1 cellular context compared by ENCODE assay signal in the genomic region with DNA sequence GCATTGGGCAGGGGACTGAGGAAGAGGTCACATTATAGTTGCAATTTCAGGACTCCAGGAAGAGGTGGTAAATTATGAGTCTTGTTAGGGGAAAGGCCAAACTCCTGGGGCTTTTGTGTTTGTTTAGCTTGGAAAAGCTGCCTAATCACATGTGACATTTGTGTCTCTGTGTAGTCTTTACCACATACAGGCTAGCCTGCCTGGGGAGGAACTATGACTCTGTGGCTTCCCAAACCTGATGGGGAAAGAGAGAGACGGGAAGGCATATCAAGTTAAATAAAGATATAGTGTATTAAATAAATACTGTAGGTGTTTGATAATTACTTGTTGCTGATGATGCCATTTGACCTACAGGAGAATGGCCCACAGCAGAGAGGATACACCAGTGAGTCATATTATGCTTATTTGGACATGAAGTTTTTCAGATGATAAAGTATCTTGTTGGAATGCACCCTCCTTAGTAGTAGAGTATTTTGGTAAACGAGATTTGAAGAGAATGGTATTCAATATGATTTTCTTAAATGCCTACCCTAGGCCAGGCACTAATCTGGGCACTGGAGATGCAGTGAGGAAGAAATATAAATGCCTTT.
TF ChIP-seq lines count a peak whose summit lies in the region.

No MANE protein-coding gene starts in this region.

TF ChIP-seq in liver, 16 proteins besides CTCF, POLR2A, EP300 and RAD21 (continued from another document):
- no peak for TF ChIP-seq REST (IDR thresholded peaks at IDR 0.05)
- TF ChIP-seq HNF4A (conservative IDR thresholded peaks at IDR 0.05): peak in 1 of 2 donors; percentile 20
